Comparison of ENCODE assay signal across 8 cellular contexts in genomic region chr10:69317175-69318086, GRCh38. TPM values are rescaled to one million over a fixed set of nuclear protein-coding genes. Genes with fewer than 3 reads are reported as not detected.
A peak's percentile ranks its signal among the peaks of the same experiment; 100 is the strongest.
DNase-seq lines count a peak whose midpoint lies in the region; ATAC-seq, FAIRE-seq and TF ChIP-seq lines count a peak whose summit lies in the region.

No MANE protein-coding gene starts in this region.

- peak overlapping the region; percentile 98 for H3K4me2 ChIP-seq in astrocyte (ENCODE audit: low read length)

- no peak for FAIRE-seq in astrocyte (lab: Jason Lieb, UNC)

- in situ Hi-C loops in Caki2 (cut with HindIII; ENCODE audit: low pct_unique_long_range_greater_than_20kb, low sequenced_read_pairs), result no loop called here

- H3K4me3 Mint-ChIP-seq in astrocyte (ENCODE audit: unreplicated experiment), result peak overlapping the region; percentile 73

- peak overlapping the region; percentile 96 for H3K4me3 ChIP-seq in HUES6 (ENCODE audit: low read depth, low read length)
- H3K4me3 ChIP-seq in astrocyte (ENCODE audit: insufficient read depth, low read depth, low read length), result no peak overlapping the region
- H3K4me3 ChIP-seq in lower leg skin (ENCODE audit: low read depth, poor library complexity, severe bottlenecking), result peak overlapping the region; percentile 76
- H3K4me3 ChIP-seq in upper lobe of left lung, result peak overlapping the region; percentile 79 to 99 (median 86)

- H3K36me3 ChIP-seq in HUES6 (ENCODE audit: control insufficient read depth, insufficient read depth, low read length) (no peaks in the 10 kb centered on the region), astrocyte (ENCODE audit: insufficient read depth, low read length) (no peaks in the 10 kb centered on the region), upper lobe of left lung (no peaks in the 10 kb centered on the region)

- ATAC-seq in GM19452 (IDR thresholded peaks at IDR 0.05; ENCODE audit: unreplicated experiment) (peak; percentile 40), upper lobe of left lung (ENCODE audit: low FRiP score in 2 of 2) (peak in 1 of 2 donors; percentile 75), HG03439 (IDR thresholded peaks at IDR 0.05; ENCODE audit: unreplicated experiment) (no peak)

- H3K4me1 ChIP-seq in HUES6 (ENCODE audit: control insufficient read depth, insufficient read depth, low read length) (peaks cover 70% of the 10 kb centered on the region), astrocyte (ENCODE audit: insufficient read depth, low read length) (peaks cover 33% of the 10 kb centered on the region), upper lobe of left lung (peaks cover 28 to 41% (median 33%) of the 10 kb centered on the region in 4 donors)

- H3K9me3 ChIP-seq in HUES6 (ENCODE audit: control insufficient read depth, insufficient read depth, low read depth, low read length) (no peaks in the 10 kb centered on the region), astrocyte (ENCODE audit: insufficient read depth, low read depth, low read length) (no peaks in the 10 kb centered on the region), upper lobe of left lung (no peaks in the 10 kb centered on the region)

- DNase-seq in Caki2 (ENCODE audit: low read depth) (peak; percentile 73), astrocyte (ENCODE audit: low read depth) (no peak), lower leg skin (ENCODE audit: low spot score in 2 of 2) (no peak), upper lobe of left lung (no peak), NCI-H2227 (lab: John Stamatoyannopoulos, UW; ENCODE audit: unreplicated experiment) (no peak)

- peaks cover 6% of the 10 kb centered on the region for H3K27me3 Mint-ChIP-seq in astrocyte (ENCODE audit: low read depth, unreplicated experiment)

- H3K27ac Mint-ChIP-seq in astrocyte (ENCODE audit: unreplicated experiment), result no peak overlapping the region

- no peak for TF ChIP-seq EP300 in upper lobe of left lung (IDR thresholded peaks at IDR 0.05)

- H3K9ac ChIP-seq in HUES6 (ENCODE audit: low read length) (peak overlapping the region; percentile 65), astrocyte (ENCODE audit: low read length) (peak overlapping the region; percentile 91)

- intact Hi-C loops in lower leg skin (cut with DNase I; ENCODE audit: low total_unique reads), result loop anchor here (2.0 kb wide), 1 partner anchor 71 kb away; no protein-coding TSS in a partner anchor

- H4K20me1 ChIP-seq in astrocyte (ENCODE audit: insufficient read depth, low read length), result peaks cover 30% of the 10 kb centered on the region

- TF ChIP-seq POLR2A in lower leg skin (IDR thresholded peaks at IDR 0.05), result no peak
- TF ChIP-seq POLR2A in upper lobe of left lung (IDR thresholded peaks at IDR 0.05), result no peak

- TF ChIP-seq CTCF in astrocyte (IDR thresholded peaks at IDR 0.05; ENCODE audit: insufficient read depth, low read depth, low read length), result no peak
- TF ChIP-seq CTCF in lower leg skin (IDR thresholded peaks at IDR 0.05), result no peak
- TF ChIP-seq CTCF in upper lobe of left lung (IDR thresholded peaks at IDR 0.05), result no peak

- WGBS in lower leg skin, 2 donors, result 47 to 56% methylated on average over 10 of the region's 10 CpGs
- WGBS in upper lobe of left lung, 2 donors, result 62 to 79% methylated on average over 8 of the region's 10 CpGs

- H3K9me3 Mint-ChIP-seq in astrocyte (ENCODE audit: unreplicated experiment), result no peaks in the 10 kb centered on the region

- peak overlapping the region; percentile 94 for H2AFZ ChIP-seq in astrocyte (ENCODE audit: low read depth, low read length)

- H3K27me3 ChIP-seq in HUES6 (ENCODE audit: control insufficient read depth, insufficient read depth, low read length) (no peaks in the 10 kb centered on the region), astrocyte (ENCODE audit: insufficient read depth, low read length) (no peaks in the 10 kb centered on the region), upper lobe of left lung (no peaks in the 10 kb centered on the region)

- H3K79me2 ChIP-seq in astrocyte (ENCODE audit: insufficient read depth, low read length), result peaks cover 38% of the 10 kb centered on the region

- peaks cover 27% of the 10 kb centered on the region for H3K4me1 Mint-ChIP-seq in astrocyte (ENCODE audit: low read depth, unreplicated experiment)

- H3K27ac ChIP-seq in HUES6 (ENCODE audit: low read depth, low read length) (peak overlapping the region; percentile 60; the same call in 1 of the 2 replicates), astrocyte (ENCODE audit: low read depth, low read length) (no peak overlapping the region), upper lobe of left lung (peak overlapping the region; percentile 91 to 96 (median 94))

- peaks cover 1% of the 10 kb centered on the region for H3K36me3 Mint-ChIP-seq in astrocyte (ENCODE audit: low read depth, unreplicated experiment)

RNA-seq across cellular contexts. Expression of gene HK1, which starts 39.1 kb away (rescaled TPM):
- 102 and 117 TPM in 2 replicates for total RNA-seq in Caki2 (2014; rRNA removed; shearing (Covaris generic); ENCODE audit: low replicate concordance)
- 94.5 and 95.0 TPM in 2 replicates for total RNA-seq in astrocyte
- total RNA-seq in lower leg skin, result 100 to 1,000 TPM; 117 to 162 (median 158) TPM
- 10 to 100 TPM; 60.8 to 98.5 (median 88.9) TPM for total RNA-seq in upper lobe of left lung
